8 cellular contexts compared by ENCODE assay signal in the genomic region with DNA sequence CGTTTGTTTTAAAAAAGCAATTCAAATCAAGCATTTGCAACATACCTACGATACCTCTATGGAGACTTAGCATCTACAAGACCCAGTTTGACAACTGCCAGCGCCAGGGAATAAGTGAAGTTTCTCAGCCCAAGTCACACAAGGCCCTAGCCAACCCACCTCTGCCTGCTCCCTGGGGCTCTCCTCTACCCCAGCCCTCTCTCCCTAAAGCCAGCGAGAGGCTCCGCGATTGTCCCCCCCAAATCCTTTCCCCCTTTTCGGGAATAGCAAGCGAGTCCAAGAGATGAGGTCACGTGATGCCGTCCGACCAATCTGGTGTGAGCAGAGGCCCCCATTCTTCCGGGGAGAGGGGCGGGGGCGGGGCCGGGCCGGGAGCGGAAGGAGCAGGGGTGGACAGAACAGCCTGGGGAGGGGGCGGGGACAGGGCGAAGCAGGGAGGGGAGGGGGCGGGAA.
DNase-seq lines count a peak whose midpoint lies in the region; ATAC-seq and TF ChIP-seq lines count a peak whose summit lies in the region.

No MANE protein-coding gene starts in this region.

- POLR2A ChIA-PET in Caco-2 (lab: Charles Lee) (no interaction called here), IMR-90 (lab: Charles Lee; ENCODE audit: unreplicated experiment) (no interaction called here)

- no peak overlapping the region for H2BK120ac ChIP-seq in IMR-90 (ENCODE audit: low read depth, low read length)

- H3K4me1 ChIP-seq in Caco-2 (0 out of 2 replicates have a peak, but pooled peaks cover 3% of the 10 kb centered on the region), IMR-90 (ENCODE audit: control insufficient read depth, insufficient read depth, low read length) (no peaks in the 10 kb centered on the region), SJCRH30 (no peaks in the 10 kb centered on the region), neutrophil (ENCODE audit: control insufficient read depth in 1 of 2, insufficient read depth in 1 of 2, low read depth in 1 of 2, low read length in 1 of 2) (peaks cover 6 to 7% of the 10 kb centered on the region in 2 experiments)

- TF ChIP-seq CTCF in Caco-2 (IDR thresholded peaks at IDR 0.05; ENCODE audit: insufficient read depth in 1 of 2, low read depth in 1 of 2, low read length in 1 of 2, severe bottlenecking in 1 of 2, unreplicated experiment in 1 of 2) (no peak), IMR-90 (conservative IDR thresholded peaks at IDR 0.05; ENCODE audit: low read depth, low read length) (no peak), neutrophil (IDR thresholded peaks at IDR 0.05) (no peak)

- H3K18ac ChIP-seq in IMR-90 (ENCODE audit: low read depth, low read length), result no peak overlapping the region

- H2BK15ac ChIP-seq in IMR-90 (ENCODE audit: low read depth, low read length), result no peak overlapping the region

- H3K36me3 ChIP-seq in Caco-2 (ENCODE audit: control insufficient read depth, insufficient read depth, low read length), result no peaks in the 10 kb centered on the region
- no peaks in the 10 kb centered on the region for H3K36me3 ChIP-seq in IMR-90 (ENCODE audit: control insufficient read depth, insufficient read depth, low read length)
- no peaks in the 10 kb centered on the region for H3K36me3 ChIP-seq in SJCRH30
- no peaks in the 10 kb centered on the region for H3K36me3 ChIP-seq in neutrophil

- H3K23ac ChIP-seq in IMR-90 (ENCODE audit: low read depth, low read length), result no peak overlapping the region

- H3K27ac ChIP-seq in IMR-90 (ENCODE audit: insufficient read depth, low read length) (no peak overlapping the region), SJCRH30 (peak overlapping the region; percentile 14; the same call in 1 of the 2 replicates), neutrophil (peak overlapping the region; percentile 25)

- no peak for TF ChIP-seq POLR2A in IMR-90 (IDR thresholded peaks at IDR 0.05; ENCODE audit: low read depth, low read length)

- H3K9me3 ChIP-seq in Caco-2, result no peaks in the 10 kb centered on the region
- H3K9me3 ChIP-seq in IMR-90 (ENCODE audit: control insufficient read depth, insufficient read depth, low read length), result no peaks in the 10 kb centered on the region
- H3K9me3 ChIP-seq in SJCRH30 (replicated peaks), result no peaks in the 10 kb centered on the region; the same call in 1 of the 2 replicates
- no peaks in the 10 kb centered on the region for H3K9me3 ChIP-seq in neutrophil

- peak overlapping the region; percentile 94 for H3K4me2 ChIP-seq in IMR-90 (ENCODE audit: low read depth, low read length)

- H3K56ac ChIP-seq in IMR-90 (ENCODE audit: extremely low read depth, insufficient read depth, low read length), result no peak overlapping the region

- H3K4ac ChIP-seq in IMR-90 (ENCODE audit: low read depth, low read length), result peak overlapping the region; percentile 63; the same call in 1 of the 2 replicates

- H2AK9ac ChIP-seq in IMR-90 (replicated peaks; ENCODE audit: low read depth, low read length, poor library complexity), result no peak overlapping the region

- no peak overlapping the region for H2AK5ac ChIP-seq in IMR-90 (ENCODE audit: low read depth, low read length)

- H4K5ac ChIP-seq in IMR-90 (ENCODE audit: low read depth, low read length), result no peak overlapping the region

- H3K9me3 Mint-ChIP-seq in Caco-2 (ENCODE audit: unreplicated experiment), result no peaks in the 10 kb centered on the region

- H3K9me1 ChIP-seq in IMR-90 (ENCODE audit: insufficient read depth, low read length), result no peaks in the 10 kb centered on the region

- no peak for TF ChIP-seq RAD21 in IMR-90 (IDR thresholded peaks at IDR 0.05; ENCODE audit: low read length)

- H4K20me1 ChIP-seq in IMR-90 (ENCODE audit: insufficient read depth, low read length), result no peaks in the 10 kb centered on the region

- H3K27me3 Mint-ChIP-seq in Caco-2 (ENCODE audit: insufficient read depth, unreplicated experiment), result peaks cover 15% of the 10 kb centered on the region

- H3K27me3 ChIP-seq in Caco-2 (replicated peaks; ENCODE audit: control insufficient read depth, insufficient read depth, low read length) (no peaks in the 10 kb centered on the region), IMR-90 (ENCODE audit: control insufficient read depth, insufficient read depth, low read length) (no peaks in the 10 kb centered on the region), SJCRH30 (no peaks in the 10 kb centered on the region), neutrophil (peaks cover 19% of the 10 kb centered on the region)

- H3K14ac ChIP-seq in IMR-90 (replicated peaks; ENCODE audit: low read depth, low read length), result 0 out of 2 replicates have a peak overlapping the region, but pooled peaks have one; percentile 78

- H2AFZ ChIP-seq in IMR-90 (replicated peaks; ENCODE audit: low read length, poor library complexity), result peak overlapping the region; percentile 90

- 0% methylated on average over 1 of the region's 20 CpGs; no CpG with 5 or more reads in 1 of the 2 experiments for WGBS in IMR-90 (ENCODE audit: extremely low coverage in 2 of 2, insufficient read length in 1 of 2), 2 experiments

- H3K27ac Mint-ChIP-seq in Caco-2 (ENCODE audit: unreplicated experiment), result peak overlapping the region; percentile 57

- H4K8ac ChIP-seq in IMR-90 (ENCODE audit: low read depth in 2 of 2, low read length in 2 of 2), result peak overlapping the region in 1 of 2 experiments; percentile 72; a peak in 2 of 4 replicates

- BruUV-seq in Caco-2 (replicated peaks; lab: Mats Ljungman, UMichigan) (no TSS peak), IMR-90 (replicated peaks; lab: Mats Ljungman, UMichigan) (no TSS peak)

- CTCF ChIA-PET in Caco-2 (lab: Charles Lee) (interaction anchor here (1.0 kb wide), 1 partner anchor 46 kb away, joined by 3 read pairs; no protein-coding TSS in a partner anchor), IMR-90 (lab: Yijun Ruan, JAX) (no interaction called here)

- in situ Hi-C loops in IMR-90 (cut with MboI; ENCODE audit: low sequenced_read_pairs), result no loop called here

- H3K4me1 Mint-ChIP-seq in Caco-2 (ENCODE audit: low read depth, unreplicated experiment), result peaks cover 7% of the 10 kb centered on the region

- H4K91ac ChIP-seq in IMR-90 (ENCODE audit: insufficient read depth, low read depth, low read length), result no peak overlapping the region

- H2BK5ac ChIP-seq in IMR-90 (ENCODE audit: low read depth, low read length, poor library complexity, severe bottlenecking), result no peak overlapping the region

- peak; percentile 79 for ATAC-seq in GM21447 (IDR thresholded peaks at IDR 0.05; ENCODE audit: unreplicated experiment)
- ATAC-seq in IMR-90 (ENCODE audit: low read depth), result peak; percentile 96

- H3K36me3 Mint-ChIP-seq in Caco-2 (ENCODE audit: insufficient read depth, unreplicated experiment), result no peaks in the 10 kb centered on the region

- peak overlapping the region; percentile 90 for H3K4me3 ChIP-seq in Caco-2 (ENCODE audit: low read depth, low read length)
- H3K4me3 ChIP-seq in IMR-90 (ENCODE audit: insufficient read depth, low read depth, low read length), result peak overlapping the region; percentile 58
- H3K4me3 ChIP-seq in SJCRH30, result peak overlapping the region; percentile 68
- H3K4me3 ChIP-seq in neutrophil (ENCODE audit: low read depth in 1 of 2, low read length in 1 of 2), result peak overlapping the region; percentile 63 to 68

- peak; percentile 80 to 93 for DNase-seq in Caco-2
- peak; percentile 61 for DNase-seq in IMR-90
- DNase-seq in SJCRH30, result peak; percentile 93 to 94
- DNase-seq in activated naive CD4-positive, alpha-beta T cell treated with Interleukin-2 at 50 U/mL for 16 hours, result peak; percentile 83
- peak; percentile 94 for DNase-seq in globus pallidus (ENCODE audit: low spot score)
- peak; percentile 73 for DNase-seq in stromal cell of bone marrow (ENCODE audit: low read depth)

- H2BK20ac ChIP-seq in IMR-90 (ENCODE audit: low read depth, low read length), result no peak overlapping the region

- intact Hi-C loops in Caco-2 (cut with micrococcal nuclease; ENCODE audit: unreplicated experiment), result loop anchor here (2.0 kb wide), 1 partner anchor 15 kb away; no protein-coding TSS in a partner anchor
- intact Hi-C loops in IMR-90 (cut with micrococcal nuclease), result no loop called here

- dilution Hi-C loops in IMR-90 (cut with HindIII; ENCODE audit: low sequenced_read_pairs, unreplicated experiment), result no loop called here

- H3K4me3 Mint-ChIP-seq in Caco-2 (ENCODE audit: unreplicated experiment), result peak overlapping the region; percentile 94

- peak overlapping the region; percentile 78 for H3K9ac ChIP-seq in IMR-90 (ENCODE audit: low read depth, low read length)

- no peaks in the 10 kb centered on the region for H3K79me1 ChIP-seq in IMR-90 (ENCODE audit: low read depth in 1 of 2, low read length in 2 of 2)

TF ChIP-seq in IMR-90, 13 proteins besides CTCF, POLR2A, EP300 and RAD21:
- TF ChIP-seq CHD1 (IDR thresholded peaks at IDR 0.05; ENCODE audit: low read depth, low read length) (no peak), RCOR1 (IDR thresholded peaks at IDR 0.05; ENCODE audit: insufficient replicate concordance, low read length) (no peak), CEBPB (IDR thresholded peaks at IDR 0.05; ENCODE audit: low read depth, low read length) (no peak), MAZ (IDR thresholded peaks at IDR 0.05; ENCODE audit: borderline replicate concordance, low read depth, low read length) (peak; percentile 82; the same call in 1 of the 2 replicates), USF2 (IDR thresholded peaks at IDR 0.05; ENCODE audit: low read depth, low read length) (peak; percentile 93)
TF ChIP-seq in IMR-90: peak in this region for 2.
